6 cellular contexts compared by ENCODE assay signal in the genomic region with DNA sequence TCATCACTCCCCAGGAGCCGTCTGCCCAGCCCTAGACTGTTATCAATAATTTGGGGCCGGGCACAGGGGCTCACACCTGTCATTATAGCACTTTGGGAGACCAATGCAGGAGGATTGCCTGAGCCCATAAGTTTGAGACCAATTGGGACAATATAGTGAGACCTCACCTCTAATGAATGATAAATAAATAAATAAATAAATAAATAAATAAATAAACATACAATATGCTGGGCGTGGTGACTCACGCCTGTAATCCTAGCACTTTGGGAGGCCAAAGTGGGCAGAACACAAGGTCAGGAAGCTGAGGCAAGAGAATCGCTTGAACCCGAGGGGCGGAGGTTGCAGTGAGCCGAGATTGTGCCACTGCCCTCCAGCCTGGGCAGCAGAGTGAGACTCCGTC. TPM values are rescaled to one million over a fixed set of nuclear protein-coding genes. Genes with fewer than 3 reads are reported as not detected.
"Had no signal": no experiment of that assay in that cellular context is flagged by ENCODE, and none has a peak within 500 bp of the region (broad histone marks: within the 10 kb centered on the region; RNA-seq: fewer than 3 reads in every experiment).

No MANE protein-coding gene starts in this region.

RNA-seq across cellular contexts. Expression of a gene that starts 25.5 kb away (rescaled TPM):
- total RNA-seq: HepG2, HT-29, HT1080, IMR-90, K562 had no signal
- polyA plus RNA-seq: HepG2, IgD-negative memory B cell, IMR-90, K562 had no signal
